Comparison of ENCODE assay signal across 8 cellular contexts in the genomic region with DNA sequence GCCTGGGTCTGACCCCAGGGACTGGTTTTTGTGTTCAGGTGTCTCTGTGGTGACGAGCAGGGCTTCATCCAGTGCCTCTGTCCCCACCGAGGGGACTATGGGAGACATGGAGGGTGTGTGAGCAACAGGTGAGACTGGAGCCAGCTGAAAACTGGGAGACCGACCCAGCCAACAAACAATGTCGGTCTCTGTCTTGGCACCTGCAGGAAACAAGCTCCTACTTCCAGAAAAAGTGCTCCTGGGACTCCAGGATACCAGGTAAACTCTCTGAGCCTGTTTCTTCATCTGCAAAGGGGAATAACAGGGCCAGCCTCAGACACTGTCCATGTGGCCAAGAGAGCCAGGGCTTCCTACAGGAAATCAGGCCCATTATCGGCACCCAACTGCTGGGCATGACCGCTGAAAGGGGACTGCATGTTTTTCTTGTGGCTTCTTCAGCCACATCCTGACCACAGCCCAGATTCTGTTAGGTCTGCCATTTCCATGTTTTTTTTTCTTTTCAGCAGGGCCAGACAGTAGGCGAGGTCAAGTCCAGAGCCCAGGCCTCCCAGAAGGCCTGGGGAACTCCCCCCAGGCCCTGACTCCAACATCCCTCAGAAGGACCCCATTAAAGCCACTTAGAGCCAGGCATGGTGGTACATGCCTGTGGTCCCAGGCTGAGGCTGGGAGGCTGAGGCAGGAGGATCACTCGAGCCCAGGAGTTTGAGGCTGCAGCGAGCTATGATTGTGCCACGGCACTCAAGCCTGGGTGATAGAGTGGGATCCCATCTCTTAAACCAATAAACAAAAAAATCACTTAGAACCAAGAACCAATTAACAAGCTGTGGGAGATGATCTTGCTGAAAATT. TPM values are rescaled to one million over a fixed set of nuclear protein-coding genes. Genes with fewer than 3 reads are reported as not detected.
DNase-seq lines count a peak whose midpoint lies in the region; ATAC-seq, FAIRE-seq and TF ChIP-seq lines count a peak whose summit lies in the region.

No MANE protein-coding gene starts in this region.

- H3K9ac ChIP-seq in GM23248: no peak overlapping the region

- no peaks in the 10 kb centered on the region for H3F3A ChIP-seq in GM23248 (ENCODE audit: insufficient read depth)

- H3K27me3 ChIP-seq in GM23248 (replicated peaks; ENCODE audit: insufficient read depth): no peaks in the 10 kb centered on the region
- H3K27me3 ChIP-seq in dorsolateral prefrontal cortex: peaks cover 0 to 5% (median 0%) of the 10 kb centered on the region in 45 donors
- H3K27me3 ChIP-seq in pancreas: no peaks in the 10 kb centered on the region

- H3K79me2 ChIP-seq in GM23248 (ENCODE audit: insufficient read depth): no peaks in the 10 kb centered on the region

- DNase-seq in CMK (ENCODE audit: low read depth): peak; percentile 83
- DNase-seq in GM23248: no peak
- DNase-seq in RCC 7860 (ENCODE audit: low spot score): peak; percentile 87
- peak in 2 of 10 donors; percentile 38 to 39 for DNase-seq in dorsolateral prefrontal cortex
- no peak for DNase-seq in pancreas
- no peak for DNase-seq in NCI-H524 treated with DMSO at 0.1 percent for 48 hours (lab: John Stamatoyannopoulos, UW)
- no peak for DNase-seq in AG08395 (ENCODE audit: low spot score)

- FAIRE-seq in RCC 7860 (lab: Jason Lieb, UNC) (peak; percentile 88), pancreas (lab: Jason Lieb, UNC) (no peak)

- in situ Hi-C loops in GM23248 (cut with MboI): no loop called here

- WGBS in GM23248 (ENCODE audit: low coverage in 1 of 2, low lambda C conversion rate in 2 of 2, missing lambda C conversion rate in 2 of 2), 2 experiments: 87 to 93% methylated on average over 10 of the region's 10 CpGs
- WGBS in pancreas, 2 donors: 77 to 79% methylated on average over 10 of the region's 10 CpGs

- H3K27ac ChIP-seq in GM23248 (no peak overlapping the region), dorsolateral prefrontal cortex (peak overlapping the region in 56 of 59 donors; percentile 8 to 90 (median 78)), pancreas (peak overlapping the region; percentile 28 to 73 (median 54))

- H3K4me2 ChIP-seq in GM23248 (ENCODE audit: unreplicated experiment): no peak overlapping the region

- 0 out of 2 replicates have a peak overlapping the region, but pooled peaks have one; percentile 56 for H2AFZ ChIP-seq in GM23248

- H3K4me1 ChIP-seq in GM23248 (ENCODE audit: insufficient read depth) (no peaks in the 10 kb centered on the region), pancreas (no peaks in the 10 kb centered on the region)

- H3K36me3 ChIP-seq in GM23248 (ENCODE audit: low read depth) (no peaks in the 10 kb centered on the region), pancreas (no peaks in the 10 kb centered on the region)

- no peak for TF ChIP-seq CTCF in dorsolateral prefrontal cortex (IDR thresholded peaks at IDR 0.05 in 54 of 56, conservative IDR thresholded peaks at IDR 0.05 in 2 of 56; ENCODE audit: low read depth in 1 of 56, partially characterized antibody in 56 of 56)
- no peak for TF ChIP-seq CTCF in pancreas (IDR thresholded peaks at IDR 0.05)

- no peaks in the 10 kb centered on the region for H4K20me1 ChIP-seq in GM23248 (ENCODE audit: insufficient read depth)

- H3K9me3 ChIP-seq in GM23248 (ENCODE audit: low read depth): no peaks in the 10 kb centered on the region
- no peaks in the 10 kb centered on the region for H3K9me3 ChIP-seq in pancreas

- intact Hi-C loops in dorsolateral prefrontal cortex (cut with DNase I) (no loop called here), pancreas (cut with DNase I) (no loop called here)

- H3K4me3 ChIP-seq in GM23248: no peak overlapping the region
- peak overlapping the region in 49 of 59 donors; percentile 5 to 66 (median 45) for H3K4me3 ChIP-seq in dorsolateral prefrontal cortex
- H3K4me3 ChIP-seq in pancreas: peak overlapping the region in 2 of 4 donors; percentile 22 to 40

- peak in 1 of 4 donors; percentile 18 for ATAC-seq in pancreas
- no peak for ATAC-seq in GM21515 (IDR thresholded peaks at IDR 0.05; ENCODE audit: unreplicated experiment)

- no peaks in the 10 kb centered on the region for H3K9me2 ChIP-seq in GM23248 (ENCODE audit: insufficient read depth)

RNA-seq across cellular contexts. Expression of gene BST2, which starts 0.8 kb away (rescaled TPM):
- not detected in 2 replicates for total RNA-seq in GM23248 (2014; rRNA removed; shearing (Covaris generic))
- 0.75 and 0.79 TPM in 2 replicates for polyA plus RNA-seq in GM23248 (2016; fragmentation: Nextera tagmentation; extraction: Ambion mirVana)
- 100 to 1,000 TPM in 2 of 120 experiments, 10 to 100 TPM in 118; 13.1 to 146 (median 26.7) TPM for total RNA-seq in dorsolateral prefrontal cortex
- total RNA-seq in pancreas: 10 to 100 TPM in 4 of 6 donors, 1 to 10 TPM in 2; 3.9 to 34.6 (median 15.4) TPM
- 10 to 100 TPM; 15.7 to 17.3 TPM for polyA plus RNA-seq in pancreas

RNA-seq across cellular contexts. Expression of gene CCDC194, which starts 12.3 kb away (rescaled TPM):
- total RNA-seq in GM23248 (2014; rRNA removed; shearing (Covaris generic)): not detected in 2 replicates
- polyA plus RNA-seq in GM23248 (2016; fragmentation: Nextera tagmentation; extraction: Ambion mirVana): not detected in 2 replicates
- 1 to 10 TPM in 29 of 120 experiments, under 1 TPM in 25, not detected in 66; 0.43 to 6.0 (median 1.0) TPM for total RNA-seq in dorsolateral prefrontal cortex
- under 1 TPM in 2 of 6 donors, not detected in 4; 0.23 to 0.56 TPM for total RNA-seq in pancreas
- not detected for polyA plus RNA-seq in pancreas

RNA-seq across cellular contexts. Expression of gene MVB12A, which starts 13.6 kb away (rescaled TPM):
- total RNA-seq in GM23248 (2014; rRNA removed; shearing (Covaris generic)): 68.3 and 73.9 TPM in 2 replicates
- polyA plus RNA-seq in GM23248 (2016; fragmentation: Nextera tagmentation; extraction: Ambion mirVana) (49.6 and 55.3 TPM in 2 replicates), pancreas (10 to 100 TPM; 43.7 to 58.7 TPM)
- total RNA-seq in dorsolateral prefrontal cortex (10 to 100 TPM; 11.0 to 32.6 (median 19.8) TPM), pancreas (10 to 100 TPM; 20.6 to 27.3 (median 23.5) TPM)

RNA-seq across cellular contexts. Expression of gene PLVAP, which starts 29.1 kb away (rescaled TPM):
- not detected in 2 replicates for total RNA-seq in GM23248 (2014; rRNA removed; shearing (Covaris generic))
- polyA plus RNA-seq in GM23248 (2016; fragmentation: Nextera tagmentation; extraction: Ambion mirVana) (not detected in 2 replicates), pancreas (10 to 100 TPM; 70.5 to 87.6 TPM)
- total RNA-seq in dorsolateral prefrontal cortex (1 to 10 TPM in 96 of 120 experiments, under 1 TPM in 23, not detected in 1; 0.21 to 6.9 (median 1.7) TPM), pancreas (10 to 100 TPM; 32.0 to 86.5 (median 58.4) TPM)

RNA-seq across cellular contexts. Expression of gene TMEM221, which starts 42.2 kb away (rescaled TPM):
- total RNA-seq in GM23248 (2014; rRNA removed; shearing (Covaris generic)): 0.22 TPM in 1 of 2 replicates, not detected in the other
- 0.30 TPM in 1 of 2 replicates, not detected in the other for polyA plus RNA-seq in GM23248 (2016; fragmentation: Nextera tagmentation; extraction: Ambion mirVana)
- 1 to 10 TPM; 1.2 to 7.2 (median 4.1) TPM for total RNA-seq in dorsolateral prefrontal cortex
- under 1 TPM; 0.13 to 1.00 (median 0.46) TPM for total RNA-seq in pancreas
- under 1 TPM; 0.16 to 0.42 TPM for polyA plus RNA-seq in pancreas

Comparison
In these comparisons a context has a peak if more than half of its experiments do, and no peak if none do; other contexts are left out.
1. DNase-seq: peak in CMK (single experiment) and RCC 7860 (single experiment); none in GM23248 (single experiment), pancreas (0 of 6), NCI-H524 treated with DMSO at 0.1 percent for 48 hours (single experiment) and AG08395 (single experiment).